ENCODE assay signal across 13 cellular contexts in genomic region chr2:217103752-217104540, GRCh38.
A peak's percentile ranks its signal among the peaks of the same experiment; 100 is the strongest.
DNase-seq lines count a peak whose midpoint lies in the region; ATAC-seq, FAIRE-seq and TF ChIP-seq lines count a peak whose summit lies in the region.
"Had no signal": no experiment of that assay in that cellular context is flagged by ENCODE, and none has a peak within 500 bp of the region (broad histone marks: within the 10 kb centered on the region; RNA-seq: fewer than 3 reads in every experiment).

No MANE protein-coding gene starts in this region.

- 80% methylated on average over 4 of the region's 4 CpGs for WGBS in esophagus muscularis mucosa
- 88 to 90% methylated on average over 4 of the region's 4 CpGs for WGBS in heart right ventricle, 2 donors

- H3K27me3 ChIP-seq in esophagus muscularis mucosa (no peaks in the 10 kb centered on the region), heart right ventricle (no peaks in the 10 kb centered on the region)

- H3K4me1 ChIP-seq in esophagus muscularis mucosa (peaks cover 0 to 12% (median 2%) of the 10 kb centered on the region in 4 donors), heart right ventricle (peaks cover 0 to 8% (median 0%) of the 10 kb centered on the region in 9 donors)

- H3K27me3 Mint-ChIP-seq in Calu3 (ENCODE audit: unreplicated experiment), result no peaks in the 10 kb centered on the region
- peaks cover 13% of the 10 kb centered on the region for H3K27me3 Mint-ChIP-seq in T-helper 17 cell

- CTCF ChIA-PET in Calu3 (lab: Charles Lee), result interaction anchor here (0.7 kb wide), 2 partner anchors 172 to 229 kb away, joined by 5 to 6 read pairs; no protein-coding TSS in a partner anchor

- no peaks in the 10 kb centered on the region for H3K9me3 Mint-ChIP-seq in Calu3 (ENCODE audit: low read depth, unreplicated experiment)

- H3K9me3 ChIP-seq in esophagus muscularis mucosa, result no peaks in the 10 kb centered on the region
- H3K9me3 ChIP-seq in heart right ventricle, result no peaks in the 10 kb centered on the region
- H3K9me3 ChIP-seq in T-helper 17 cell (ENCODE audit: control insufficient read depth, low read length, poor library complexity, severe bottlenecking), result no peaks in the 10 kb centered on the region
- H3K9me3 ChIP-seq: mucosa of descending colon had no signal

- no peak for ATAC-seq in heart right ventricle
- ATAC-seq in T-helper 17 cell, result no peak
- ATAC-seq: mucosa of descending colon, Right ventricle myocardium inferior had no signal

- peaks cover 65% of the 10 kb centered on the region for H3K4me1 Mint-ChIP-seq in Calu3 (ENCODE audit: low read depth, unreplicated experiment)
- no peaks in the 10 kb centered on the region for H3K4me1 Mint-ChIP-seq in T-helper 17 cell

- H3K36me3 Mint-ChIP-seq in Calu3 (ENCODE audit: insufficient read depth, unreplicated experiment) (peaks cover 4% of the 10 kb centered on the region), T-helper 17 cell (ENCODE audit: low read depth) (no peaks in the 10 kb centered on the region)

- no peak for DNase-seq in Calu3
- DNase-seq in RCC 7860 (ENCODE audit: low spot score), result peak; percentile 81
- DNase-seq in esophagus muscularis mucosa (ENCODE audit: extremely low spot score), result peak; percentile 50
- peak; percentile 95 for DNase-seq in renal cortical epithelial cell (ENCODE audit: low read depth)
- no peak for DNase-seq in heart right ventricle
- no peak for DNase-seq in DMS153 treated with DMSO at 0.1 percent for 48 hours (lab: John Stamatoyannopoulos, UW; ENCODE audit: unreplicated experiment)
- DNase-seq in T-helper 17 cell, result no peak
- DNase-seq in NCI-H2107 treated with DMSO at 0.1 percent for 48 hours (lab: John Stamatoyannopoulos, UW; ENCODE audit: unreplicated experiment), result no peak
- DNase-seq: amygdala, mucosa of descending colon, NCI-H526 had no signal

- TF ChIP-seq CTCF in Calu3 (IDR thresholded peaks at IDR 0.05; ENCODE audit: unreplicated experiment) (no peak), esophagus muscularis mucosa (IDR thresholded peaks at IDR 0.05) (no peak), heart right ventricle (IDR thresholded peaks at IDR 0.05) (no peak)

- H3K27ac Mint-ChIP-seq in Calu3 (ENCODE audit: unreplicated experiment) (peak overlapping the region; percentile 90), T-helper 17 cell (no peak overlapping the region)

- intact Hi-C loops in Calu3 (cut with micrococcal nuclease; ENCODE audit: unreplicated experiment) (loop anchor here (2.0 to 10.0 kb wide), 2 partner anchors 227 to 409 kb away; partner anchors contain the start of gene IGFBP5), esophagus muscularis mucosa (cut with DNase I) (no loop called here), heart right ventricle (cut with DNase I) (no loop called here)

- no peak for TF ChIP-seq POLR2A in esophagus muscularis mucosa (IDR thresholded peaks at IDR 0.05; ENCODE audit: low read depth)

- H3K4me3 ChIP-seq in esophagus muscularis mucosa (no peak overlapping the region), heart right ventricle (no peak overlapping the region)
- H3K4me3 ChIP-seq: mucosa of descending colon had no signal

- H3K36me3 ChIP-seq in esophagus muscularis mucosa (no peaks in the 10 kb centered on the region), heart right ventricle (no peaks in the 10 kb centered on the region)

- BruUV-seq in Calu3 (replicated peaks; lab: Mats Ljungman, UMichigan), result no TSS peak

- H3K27ac ChIP-seq in esophagus muscularis mucosa (replicated peaks in 1 of 4) (no peak overlapping the region), heart right ventricle (no peak overlapping the region)

- no peak overlapping the region for H3K4me3 Mint-ChIP-seq in Calu3 (ENCODE audit: low read depth, unreplicated experiment)
- H3K4me3 Mint-ChIP-seq in T-helper 17 cell, result no peak overlapping the region

- TF ChIP-seq EP300 in esophagus muscularis mucosa (IDR thresholded peaks at IDR 0.05), result no peak

- FAIRE-seq in RCC 7860 (lab: Jason Lieb, UNC), result peak; percentile 53
- FAIRE-seq: H1 had no signal

Comparison
In these comparisons a context has a peak if more than half of its experiments do, and no peak if none do; other contexts are left out.
1. DNase-seq: peak in RCC 7860 (single experiment), esophagus muscularis mucosa (single experiment) and renal cortical epithelial cell (single experiment); none in Calu3 (single experiment), heart right ventricle (0 of 2), DMS153 treated with DMSO at 0.1 percent for 48 hours (single experiment), T-helper 17 cell (0 of 3) and NCI-H2107 treated with DMSO at 0.1 percent for 48 hours (single experiment).